Comparison of ENCODE assay signal across 1 cellular context in genomic region chr2:212451786-212452200, GRCh38.
A peak's percentile ranks its signal among the peaks of the same experiment; 100 is the strongest.
TF ChIP-seq lines count a peak whose summit lies in the region.

No MANE protein-coding gene starts in this region.

TF ChIP-seq in HepG2, 621 proteins besides CTCF, POLR2A, EP300 and RAD21 (continued from another document and continues in another):
- TF ChIP-seq HBP1 (CRISPR knock-in tag; IDR thresholded peaks at IDR 0.05; ENCODE audit: low read depth) (no peak), ZNF670 (CRISPR knock-in tag; IDR thresholded peaks at IDR 0.05; ENCODE audit: borderline replicate concordance) (no peak), ZSCAN25 (CRISPR knock-in tag; IDR thresholded peaks at IDR 0.05) (no peak), ZNF598 (CRISPR knock-in tag; IDR thresholded peaks at IDR 0.05; ENCODE audit: borderline replicate concordance) (no peak), FOXA3 (CRISPR knock-in tag; IDR thresholded peaks at IDR 0.05) (peak; percentile 72), BRD4 (CRISPR knock-in tag; IDR thresholded peaks at IDR 0.05) (no peak), IRF1 (CRISPR knock-in tag; IDR thresholded peaks at IDR 0.05; ENCODE audit: low read depth) (no peak), ZNF790 (CRISPR knock-in tag; IDR thresholded peaks at IDR 0.05; ENCODE audit: borderline replicate concordance) (no peak), IRX3 (CRISPR knock-in tag; IDR thresholded peaks at IDR 0.05; ENCODE audit: borderline replicate concordance, low read depth) (no peak), IKZF5 (CRISPR knock-in tag; IDR thresholded peaks at IDR 0.05) (no peak), ZFP1 (CRISPR knock-in tag; IDR thresholded peaks at IDR 0.05) (no peak), POGZ (CRISPR knock-in tag; IDR thresholded peaks at IDR 0.05) (no peak), MZF1 (CRISPR knock-in tag; IDR thresholded peaks at IDR 0.05; ENCODE audit: borderline replicate concordance) (no peak), KIAA2018 (CRISPR knock-in tag; IDR thresholded peaks at IDR 0.05; ENCODE audit: borderline replicate concordance) (no peak), ZNF704 (CRISPR knock-in tag; IDR thresholded peaks at IDR 0.05; ENCODE audit: borderline replicate concordance) (no peak), ZFP36L2 (CRISPR knock-in tag; IDR thresholded peaks at IDR 0.05) (no peak), ZC3H13 (CRISPR knock-in tag; IDR thresholded peaks at IDR 0.05) (no peak), ZNF367 (CRISPR knock-in tag; IDR thresholded peaks at IDR 0.05; ENCODE audit: borderline replicate concordance) (no peak), ZNF569 (CRISPR knock-in tag; IDR thresholded peaks at IDR 0.05; ENCODE audit: borderline replicate concordance) (no peak), ZUFSP (CRISPR knock-in tag; IDR thresholded peaks at IDR 0.05; ENCODE audit: borderline replicate concordance) (no peak), KAT8 (CRISPR knock-in tag; IDR thresholded peaks at IDR 0.05) (0 out of 2 replicates have a peak, but pooled peaks have one; percentile 26), JDP2 (CRISPR knock-in tag; IDR thresholded peaks at IDR 0.05; ENCODE audit: borderline replicate concordance) (no peak), CEBPG (CRISPR knock-in tag; IDR thresholded peaks at IDR 0.05) (peak; percentile 95), TRIM24 (CRISPR knock-in tag; IDR thresholded peaks at IDR 0.05) (no peak), ZNF800 (CRISPR knock-in tag; IDR thresholded peaks at IDR 0.05) (no peak), NR3C1 (CRISPR knock-in tag; IDR thresholded peaks at IDR 0.05) (no peak), ZBTB34 (CRISPR knock-in tag; IDR thresholded peaks at IDR 0.05) (no peak), MED8 (CRISPR knock-in tag; IDR thresholded peaks at IDR 0.05; ENCODE audit: insufficient replicate concordance) (no peak), ZNF619 (CRISPR knock-in tag; IDR thresholded peaks at IDR 0.05) (no peak), POGK (CRISPR knock-in tag; conservative IDR thresholded peaks at IDR 0.05) (no peak), ZNF253 (CRISPR knock-in tag; IDR thresholded peaks at IDR 0.05; ENCODE audit: borderline replicate concordance) (no peak), ZSCAN21 (CRISPR knock-in tag; IDR thresholded peaks at IDR 0.05; ENCODE audit: borderline replicate concordance) (no peak), ZBTB25 (CRISPR knock-in tag; IDR thresholded peaks at IDR 0.05) (no peak), FOSL2 (CRISPR knock-in tag; IDR thresholded peaks at IDR 0.05) (peak; percentile 56), SATB2 (CRISPR knock-in tag; IDR thresholded peaks at IDR 0.05) (no peak)
